ENCODE assay signal across 19 cellular contexts in the genomic region with DNA sequence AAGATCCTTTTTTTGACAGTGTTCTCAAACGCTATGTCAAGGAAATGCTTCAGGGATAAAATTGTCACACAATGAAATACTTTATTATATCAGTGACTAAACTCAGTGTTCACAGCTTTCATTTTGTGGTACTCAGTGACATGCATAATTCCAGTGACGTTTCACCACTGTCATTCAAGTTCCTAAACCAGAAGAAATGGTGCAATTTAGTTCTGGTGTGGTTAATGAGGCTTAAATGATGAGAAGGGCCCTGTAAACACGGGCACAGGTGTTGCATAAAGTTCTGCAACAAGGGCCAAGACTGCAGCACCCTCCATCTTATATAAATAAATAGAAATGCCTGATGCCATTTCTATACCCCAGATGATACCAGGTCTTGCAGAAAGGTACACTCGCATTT.
"Had no signal": no experiment of that assay in that cellular context is flagged by ENCODE, and none has a peak within 500 bp of the region (broad histone marks: within the 10 kb centered on the region; RNA-seq: fewer than 3 reads in every experiment).

No MANE protein-coding gene starts in this region.

- H3K4me1 ChIP-seq: ascending aorta, body of pancreas had no signal

- FAIRE-seq: bronchial epithelial cell had no signal

- ATAC-seq: activated CD8-positive, alpha-beta memory T cell treated with anti-CD3 and anti-CD28 coated beads, Interleukin-2, amount 10 ng/mL, durations not matched to agents 7 days and 5 days; body of pancreas had no signal

- H3K27me3 ChIP-seq: ascending aorta, body of pancreas, MG63 had no signal

- DNase-seq: activated B cell treated with CpG ODN at 0.5 μM for 24 hours; activated CD4-positive, alpha-beta T cell treated with anti-CD3 and anti-CD28 coated beads for 1 hour; activated CD4-positive, alpha-beta T cell treated with anti-CD3 and anti-CD28 coated beads, Interleukin-2, amount 50 U/mL, for 48 hours; activated CD8-positive, alpha-beta memory T cell treated with anti-CD3 and anti-CD28 coated beads, Interleukin-2, amount 10 ng/mL, durations not matched to agents 7 days and 5 days; activated effector memory CD4-positive, alpha-beta T cell treated with Interleukin-2 at 50 U/mL for 16 hours; activated naive CD4-positive, alpha-beta T cell; activated T-cell treated with anti-CD3 and anti-CD28 coated beads, Interleukin-2, amount 50 U/mL, for 24 hours; MG63; NCI-H1417 treated with DMSO at 0.1 percent for 48 hours; NCI-H187; NCI-H446 treated with DMSO at 0.1 percent for 48 hours; NCI-H524 treated with DMSO at 0.1 percent for 48 hours; NCI-H748 treated with DMSO at 0.1 percent for 48 hours; T-helper 17 cell; T-helper 9 cell had no signal

- H3K9ac ChIP-seq: KMS-11 had no signal

- H3K36me3 ChIP-seq: ascending aorta, MG63 had no signal

- H3K9me3 ChIP-seq: ascending aorta, body of pancreas, MG63 had no signal

- H3K4me3 ChIP-seq: ascending aorta, body of pancreas, MG63 had no signal

- H3K27ac ChIP-seq: ascending aorta, body of pancreas, KMS-11 had no signal

- H3K4me2 ChIP-seq: KMS-11 had no signal
